Comparison of ENCODE assay signal across 16 cellular contexts in the genomic region with DNA sequence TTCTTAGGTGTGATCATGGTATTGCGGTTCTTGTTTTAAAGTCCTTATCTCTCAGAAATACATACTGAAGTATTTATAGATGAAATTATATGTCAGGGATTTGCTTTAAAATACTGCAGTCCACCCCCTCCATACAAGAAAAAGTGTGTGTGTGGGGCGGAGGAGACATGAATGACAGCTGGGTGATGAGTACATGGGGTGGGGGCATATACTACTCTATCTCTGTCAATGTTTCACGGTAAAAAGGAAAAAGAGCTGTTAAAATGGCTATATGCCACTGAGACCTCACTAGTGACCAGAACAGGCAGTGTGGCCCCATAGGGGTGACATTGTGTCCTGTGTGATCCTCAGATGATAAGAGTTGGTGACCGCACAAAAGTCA. TPM values are rescaled to one million over a fixed set of nuclear protein-coding genes. Genes with fewer than 3 reads are reported as not detected.
A peak's percentile ranks its signal among the peaks of the same experiment; 100 is the strongest.
DNase-seq lines count a peak whose midpoint lies in the region; ATAC-seq, FAIRE-seq and TF ChIP-seq lines count a peak whose summit lies in the region.
"Had no signal": no experiment of that assay in that cellular context is flagged by ENCODE, and none has a peak within 500 bp of the region (broad histone marks: within the 10 kb centered on the region; RNA-seq: fewer than 3 reads in every experiment).

No MANE protein-coding gene starts in this region.

- in situ Hi-C loops in HepG2 (cut with HindIII; ENCODE audit: extremely low pct_ligation_motif_present, low pct_unique_long_range_greater_than_20kb) (no loop called here), Panc1 (cut with HindIII; ENCODE audit: low pct_unique_long_range_greater_than_20kb, low sequenced_read_pairs) (no loop called here), transverse colon (cut with MboI; ENCODE audit: low pct_ligation_motif_present in 1 of 4, low pct_unique_long_range_greater_than_20kb in 1 of 4, low sequenced_read_pairs in 3 of 4) (no loop called here)

- peaks cover 36% of the 10 kb centered on the region; the same call in 1 of the 2 replicates for H4K20me1 ChIP-seq in HepG2 (ENCODE audit: insufficient read depth, low read length)
- peaks cover 5% of the 10 kb centered on the region for H4K20me1 ChIP-seq in keratinocyte (ENCODE audit: control insufficient read depth, extremely low read depth, insufficient read depth, low read length)

- no peak overlapping the region for H3K9ac ChIP-seq in liver (ENCODE audit: low read depth in 1 of 2, low read length in 2 of 2)
- no peak overlapping the region for H3K9ac ChIP-seq in HepG2 (ENCODE audit: insufficient read depth, low read depth, low read length)
- H3K9ac ChIP-seq in keratinocyte (ENCODE audit: control insufficient read depth, extremely low read depth, insufficient read depth, low read length), result no peak overlapping the region

- H3K4me1 ChIP-seq in liver (ENCODE audit: control insufficient read depth in 4 of 4, insufficient read depth in 4 of 4, low read length in 3 of 4), result peaks cover 25 to 75% (median 58%) of the 10 kb centered on the region in 4 donors
- peaks cover 95% of the 10 kb centered on the region for H3K4me1 ChIP-seq in HepG2 (ENCODE audit: insufficient read depth, low read length)
- H3K4me1 ChIP-seq in Panc1 (ENCODE audit: control insufficient read depth, insufficient read depth, low read length), result peaks cover 81% of the 10 kb centered on the region
- H3K4me1 ChIP-seq in keratinocyte (ENCODE audit: control insufficient read depth, extremely low read depth, insufficient read depth, low read length), result peaks cover 82% of the 10 kb centered on the region
- peaks cover 19 to 71% (median 40%) of the 10 kb centered on the region in 4 donors for H3K4me1 ChIP-seq in transverse colon
- H3K4me1 ChIP-seq in thyroid gland, result peaks cover 23 to 36% of the 10 kb centered on the region in 2 donors

- intact Hi-C loops in HepG2 (cut with micrococcal nuclease; ENCODE audit: unreplicated experiment), result no loop called here
- intact Hi-C loops in Panc1 (cut with micrococcal nuclease; ENCODE audit: unreplicated experiment), result no loop called here
- intact Hi-C loops in transverse colon (cut with DNase I; ENCODE audit: low total_unique reads), result no loop called here
- intact Hi-C loops in thyroid gland (cut with DNase I), result no loop called here
- intact Hi-C loops in posterior vena cava (cut with DNase I), result no loop called here

- H3K9me1 ChIP-seq in keratinocyte (ENCODE audit: control insufficient read depth, extremely low read depth, insufficient read depth, low read length), result peaks cover 9% of the 10 kb centered on the region

- dilution Hi-C loops in keratinocyte (cut with MboI; ENCODE audit: extremely low pct_ligation_motif_present, low sequenced_read_pairs), result no loop called here

- no peak for DNase-seq in HepG2 (ENCODE audit: low spot score)
- DNase-seq in Panc1 (ENCODE audit: low read depth, low spot score), result no peak
- DNase-seq in keratinocyte (ENCODE audit: low read depth, low spot score), result no peak
- DNase-seq in transverse colon, result no peak
- DNase-seq in DMS53 (lab: John Stamatoyannopoulos, UW), result no peak
- DNase-seq in thyroid gland, result no peak
- no peak for DNase-seq in posterior vena cava (ENCODE audit: low spot score)
- DNase-seq: CD4-positive, CD25-positive, alpha-beta regulatory T cell; DMS79; NCI-H1092 treated with DMSO at 0.1 percent for 48 hours; NCI-H2081 treated with DMSO at 0.1 percent for 48 hours; NCI-H510A treated with DMSO at 0.1 percent for 48 hours; NCI-H82; SHP77 treated with DMSO at 0.1 percent for 48 hours had no signal

- peaks cover 93% of the 10 kb centered on the region for H3K79me2 ChIP-seq in HepG2 (ENCODE audit: insufficient read depth, low read length)
- peaks cover 74% of the 10 kb centered on the region for H3K79me2 ChIP-seq in keratinocyte (ENCODE audit: control insufficient read depth, insufficient read depth, low read length)

- no peaks in the 10 kb centered on the region for H3K27me3 ChIP-seq in liver (ENCODE audit: control insufficient read depth in 4 of 4, insufficient read depth in 4 of 4, low read length in 3 of 4)
- H3K27me3 ChIP-seq in HepG2 (ENCODE audit: control insufficient read depth in 1 of 2, insufficient read depth in 2 of 2, low read length in 2 of 2), result no peaks in the 10 kb centered on the region
- H3K27me3 ChIP-seq in Panc1 (ENCODE audit: control insufficient read depth, insufficient read depth, low read length), result no peaks in the 10 kb centered on the region
- H3K27me3 ChIP-seq in keratinocyte (ENCODE audit: control insufficient read depth, extremely low read depth, insufficient read depth, low read length), result no peaks in the 10 kb centered on the region
- H3K27me3 ChIP-seq in transverse colon, result no peaks in the 10 kb centered on the region
- H3K27me3 ChIP-seq in thyroid gland, result no peaks in the 10 kb centered on the region
- H3K27me3 ChIP-seq: MG63 had no signal

- POLR2A ChIA-PET in HepG2 (lab: Yijun Ruan, JAX) (interaction anchor here (3.2 kb wide), 1 partner anchor 8 kb away, joined by 11 read pairs; no protein-coding TSS in a partner anchor), Panc1 (lab: Charles Lee) (interaction anchor here (0.5 kb wide), 1 partner anchor 49 kb away, joined by 4 read pairs; no protein-coding TSS in a partner anchor)

- TF ChIP-seq CTCF in liver (IDR thresholded peaks at IDR 0.05; ENCODE audit: low read depth, low read length, missing input control) (no peak), HepG2 (CRISPR knock-in tag; IDR thresholded peaks at IDR 0.05) (no peak), Panc1 (IDR thresholded peaks at IDR 0.05) (no peak), keratinocyte (optimal IDR thresholded peaks at IDR 0.05 in 1 of 3, IDR thresholded peaks at IDR 0.05 in 1 of 3, conservative IDR thresholded peaks at IDR 0.05 in 1 of 3; ENCODE audit: extremely low read depth in 1 of 3, insufficient read depth in 2 of 3, low read length in 3 of 3) (no peak), transverse colon (IDR thresholded peaks at IDR 0.05) (no peak), thyroid gland (IDR thresholded peaks at IDR 0.05) (no peak)

- H3K36me3 ChIP-seq in liver (ENCODE audit: control insufficient read depth in 4 of 4, insufficient read depth in 3 of 4, low read depth in 1 of 4, low read length in 3 of 4) (no peaks in the 10 kb centered on the region), HepG2 (replicated peaks in 1 of 2; ENCODE audit: control insufficient read depth in 1 of 2, insufficient read depth in 2 of 2, low read length in 2 of 2) (peaks cover 4 to 30% of the 10 kb centered on the region in 2 experiments), Panc1 (ENCODE audit: control insufficient read depth, insufficient read depth, low read length) (no peaks in the 10 kb centered on the region; the same call in 1 of the 2 replicates), keratinocyte (ENCODE audit: control insufficient read depth in 2 of 2, extremely low read depth in 1 of 2, insufficient read depth in 2 of 2, low read length in 2 of 2) (peaks cover 5 to 23% of the 10 kb centered on the region in 2 experiments), transverse colon (no peaks in the 10 kb centered on the region), thyroid gland (no peaks in the 10 kb centered on the region)
- H3K36me3 ChIP-seq: MG63 had no signal

- ATAC-seq in HepG2 (no peak), Panc1 (no peak)

- H3K4me2 ChIP-seq in HepG2 (ENCODE audit: low read depth, low read length), result no peak overlapping the region
- H3K4me2 ChIP-seq in keratinocyte (ENCODE audit: control insufficient read depth, extremely low read depth, insufficient read depth, low read depth, low read length), result peak overlapping the region; percentile 43

- TF ChIP-seq RAD21 in liver (IDR thresholded peaks at IDR 0.05), result no peak
- TF ChIP-seq RAD21 in HepG2 (CRISPR knock-in tag; IDR thresholded peaks at IDR 0.05), result no peak

- no peak overlapping the region for H3K4me3 ChIP-seq in liver (ENCODE audit: low read depth in 1 of 3, low read length in 3 of 3)
- no peak overlapping the region for H3K4me3 ChIP-seq in HepG2 (replicated peaks in 1 of 3; ENCODE audit: insufficient read depth in 1 of 3, low read depth in 2 of 3, low read length in 3 of 3)
- H3K4me3 ChIP-seq in Panc1 (ENCODE audit: low read depth in 2 of 2, low read length in 2 of 2), result no peak overlapping the region
- H3K4me3 ChIP-seq in keratinocyte (ENCODE audit: control insufficient read depth in 2 of 3, extremely low read depth in 1 of 3, insufficient read depth in 2 of 3, low read depth in 1 of 3, low read length in 3 of 3), result no peak overlapping the region
- H3K4me3 ChIP-seq in transverse colon, result no peak overlapping the region
- H3K4me3 ChIP-seq in thyroid gland (replicated peaks in 1 of 3), result no peak overlapping the region
- H3K4me3 ChIP-seq: MG63 had no signal

- CTCF ChIA-PET in HepG2 (lab: Yijun Ruan, JAX; ENCODE audit: low intra/inter-chr PET ratio, low total read pairs), result no interaction called here
- CTCF ChIA-PET in Panc1 (lab: Charles Lee), result interaction anchor here (1.1 kb wide), 1 partner anchor 19 kb away, joined by 6 read pairs; no protein-coding TSS in a partner anchor

- FAIRE-seq in HepG2 (lab: Jason Lieb, UNC), result no peak
- no peak for FAIRE-seq in keratinocyte (lab: Jason Lieb, UNC)

- WGBS in liver, result 91% methylated on average over 4 of the region's 4 CpGs
- WGBS in HepG2 (ENCODE audit: low lambda C conversion rate), result 94% methylated on average over 4 of the region's 4 CpGs
- whole genome bisulfite sequencing in transverse colon (ENCODE audit: low coverage in 1 of 2), 2 donors, result 83% methylated on average over 4 of the region's 4 CpGs
- 92 to 93% methylated on average over 4 of the region's 4 CpGs for WGBS in thyroid gland, 2 donors

- TF ChIP-seq POLR2A in HepG2 (IDR thresholded peaks at IDR 0.05; ENCODE audit: insufficient read depth in 1 of 2, low read depth in 2 of 2, low read length in 2 of 2) (no peak), transverse colon (IDR thresholded peaks at IDR 0.05) (no peak), thyroid gland (IDR thresholded peaks at IDR 0.05) (no peak)

- BruUV-seq in HepG2 (replicated peaks; lab: Mats Ljungman, UMichigan) (no TSS peak), Panc1 (replicated peaks; lab: Mats Ljungman, UMichigan) (no TSS peak)

- TF ChIP-seq EP300 in HepG2 (IDR thresholded peaks at IDR 0.05; ENCODE audit: low read depth in 2 of 2, low read length in 2 of 2) (no peak), HepG2 (CRISPR knock-in tag; IDR thresholded peaks at IDR 0.05; ENCODE audit: borderline replicate concordance) (no peak), transverse colon (IDR thresholded peaks at IDR 0.05; ENCODE audit: low read depth) (no peak)

- H3K9me3 ChIP-seq in liver (ENCODE audit: control insufficient read depth in 4 of 4, low read length in 3 of 4), result no peaks in the 10 kb centered on the region
- no peaks in the 10 kb centered on the region for H3K9me3 ChIP-seq in HepG2 (ENCODE audit: low read length)
- no peaks in the 10 kb centered on the region for H3K9me3 ChIP-seq in Panc1 (ENCODE audit: control insufficient read depth, insufficient read depth, low read depth, low read length)
- H3K9me3 ChIP-seq in keratinocyte (ENCODE audit: control insufficient read depth, low read depth, low read length), result no peaks in the 10 kb centered on the region
- no peaks in the 10 kb centered on the region for H3K9me3 ChIP-seq in transverse colon
- H3K9me3 ChIP-seq in thyroid gland, result no peaks in the 10 kb centered on the region
- H3K9me3 ChIP-seq: MG63 had no signal

- no peak overlapping the region for H2AFZ ChIP-seq in HepG2 (ENCODE audit: low read length)
- no peak overlapping the region for H2AFZ ChIP-seq in keratinocyte (ENCODE audit: control insufficient read depth, low read length)

- H3K27ac ChIP-seq in liver (ENCODE audit: low read depth in 1 of 2, low read length in 2 of 2) (peak overlapping the region; percentile 42 to 44), HepG2 (ENCODE audit: extremely low read length, insufficient read depth, low read length) (no peak overlapping the region), Panc1 (ENCODE audit: low read length) (peak overlapping the region; percentile 71), keratinocyte (ENCODE audit: control insufficient read depth, insufficient read depth, low read length) (no peak overlapping the region), transverse colon (peak overlapping the region; percentile 43 to 69 (median 55)), thyroid gland (peak overlapping the region in 1 of 3 donors; percentile 21)

RNA-seq across cellular contexts. Expression of a gene that starts 54.1 kb away (rescaled TPM):
- total RNA-seq in liver, result 1 to 10 TPM; 6.9 to 7.5 TPM
- 1 to 10 TPM; 6.7 to 7.3 TPM for polyA plus RNA-seq in liver
- 13.0 and 17.7 TPM in 2 replicates for total RNA-seq in HepG2 (2016; rRNA removed; fragmentation: Illumina TruSeq; extraction: Trizol)
- 8.2 and 14.6 TPM in 2 replicates for total RNA-seq in HepG2 (2016; cell fraction: cytosol; rRNA removed; fragmentation: Illumina TruSeq; extraction: Trizol; ENCODE audit: low read depth)
- 13.6 and 15.0 TPM in 2 replicates for total RNA-seq in HepG2 (2016; cell fraction: insoluble cytoplasmic fraction; rRNA removed; fragmentation: Illumina TruSeq; extraction: Trizol)
- 14.7 and 17.3 TPM in 2 replicates for total RNA-seq in HepG2 (2016; cell fraction: membrane; rRNA removed; fragmentation: Illumina TruSeq; extraction: Trizol)
- total RNA-seq in HepG2 (2016; cell fraction: nucleus; rRNA removed; fragmentation: Illumina TruSeq; extraction: Trizol), result 17.1 and 21.0 TPM in 2 replicates
- 34.4 and 37.0 TPM in 2 replicates for polyA plus RNA-seq in HepG2 (2011; rRNA removed)
- 35.1 and 36.7 TPM in 2 replicates for polyA plus RNA-seq in HepG2 (2011; cell fraction: cytosol; rRNA removed)
- polyA plus RNA-seq in HepG2 (2011; cell fraction: nucleus; rRNA removed), result 42.3 and 51.3 TPM in 2 replicates
- 50.2 and 57.7 TPM in 2 replicates for polyA plus RNA-seq in HepG2 (2012)
- polyA plus RNA-seq in HepG2 (2016; cell fraction: cytosol; fragmentation: Illumina TruSeq; extraction: Trizol; ENCODE audit: low read depth), result 7.2 and 7.7 TPM in 2 replicates
- 35.3 and 42.4 TPM in 2 replicates for polyA plus RNA-seq in HepG2 (2016; cell fraction: insoluble cytoplasmic fraction; fragmentation: Illumina TruSeq; extraction: Trizol; ENCODE audit: low read depth)
- polyA plus RNA-seq in HepG2 (2016; cell fraction: membrane; fragmentation: Illumina TruSeq; extraction: Trizol; ENCODE audit: low read depth), result 18.9 and 19.9 TPM in 2 replicates
- polyA plus RNA-seq in HepG2 (2016; cell fraction: nucleus; fragmentation: Illumina TruSeq; extraction: Trizol; ENCODE audit: insufficient read depth, low read depth), result 39.6 and 40.2 TPM in 2 replicates
- polyA minus RNA-seq in HepG2 (2011; rRNA and poly(A)+ RNA removed; ENCODE audit: low replicate concordance), result 4.9 and 74.4 TPM in 2 replicates
- polyA minus RNA-seq in HepG2 (2011; cell fraction: cytosol; rRNA and poly(A)+ RNA removed), result 42.6 and 50.6 TPM in 2 replicates
- polyA minus RNA-seq in HepG2 (2011; cell fraction: nucleus; rRNA and poly(A)+ RNA removed), result 36.3 and 43.9 TPM in 2 replicates
- 60.1 TPM for total RNA-seq in Panc1 (2021; ENCODE audit: unreplicated experiment)
- polyA plus RNA-seq in Panc1 (2012; ENCODE audit: insufficient read length), result 61.0 TPM
- polyA plus RNA-seq in keratinocyte, result 19.3 to 49.0 TPM (median 26.8 TPM) in 3 replicates
- 12.5 TPM for polyA plus RNA-seq in keratinocyte (2011; ENCODE audit: low read depth)
- 35.1 and 48.4 TPM in 2 replicates for polyA plus RNA-seq in keratinocyte (2011; cell fraction: cytosol; rRNA removed)
- 60.5 and 62.9 TPM in 2 replicates for polyA plus RNA-seq in keratinocyte (2011; cell fraction: nucleus; rRNA removed)
- polyA plus RNA-seq in keratinocyte (2012; ENCODE audit: low replicate concordance), result 13.7 and 34.9 TPM in 2 replicates
- polyA minus RNA-seq in keratinocyte, result 25.3 to 97.0 TPM (median 30.5 TPM) in 3 replicates
- polyA minus RNA-seq in keratinocyte (2011; cell fraction: cytosol; rRNA and poly(A)+ RNA removed), result 39.7 TPM
- polyA minus RNA-seq in keratinocyte (2011; cell fraction: nucleus; rRNA and poly(A)+ RNA removed), result 35.9 and 60.3 TPM in 2 replicates
- 10 to 100 TPM in 3 of 4 donors, 1 to 10 TPM in 1; 8.4 to 34.8 (median 29.7) TPM for total RNA-seq in transverse colon
- total RNA-seq in thyroid gland, result 10 to 100 TPM; 18.8 to 44.0 (median 25.4) TPM
- total RNA-seq in posterior vena cava, result 10 to 100 TPM; 21.9 to 28.3 TPM

Comparison
In these comparisons a context has a peak if more than half of its experiments do, and no peak if none do; other contexts are left out.
1. H3K27ac ChIP-seq: peak in liver (2 of 2), Panc1 (single experiment) and transverse colon (4 of 4); none in HepG2 (single experiment) and keratinocyte (single experiment).